In genomic region chr3:102090646-102091045, GRCh38 we compare ENCODE assay signal across 14 cellular contexts.
DNase-seq lines count a peak whose midpoint lies in the region; ATAC-seq and TF ChIP-seq lines count a peak whose summit lies in the region.
"Had no signal": no experiment of that assay in that cellular context is flagged by ENCODE, and none has a peak within 500 bp of the region (broad histone marks: within the 10 kb centered on the region; RNA-seq: fewer than 3 reads in every experiment).

No MANE protein-coding gene starts in this region.

- peaks cover 5% of the 10 kb centered on the region for H3K27me3 Mint-ChIP-seq in activated CD4-positive, alpha-beta T cell treated with anti-CD3 and anti-CD28 coated beads for 36 hours
- H3K27me3 Mint-ChIP-seq: activated naive CD8-positive, alpha-beta T cell treated with anti-CD3 and anti-CD28 coated beads for 36 hours; naive thymus-derived CD8-positive, alpha-beta T cell had no signal

- no peak for DNase-seq in activated CD4-positive, alpha-beta T cell treated with anti-CD3 and anti-CD28 coated beads for 36 hours
- DNase-seq in activated CD4-positive, alpha-beta T cell treated with anti-CD3 and anti-CD28 coated beads, Interleukin-2, amount 50 U/mL, for 1 hour, result no peak
- peak; percentile 48 for DNase-seq in amniotic epithelial cell (ENCODE audit: low read depth)
- DNase-seq in left kidney (ENCODE audit: low read depth, low spot score), result peak; percentile 27
- DNase-seq in uterus, result no peak
- DNase-seq in DMS 273 treated with DMSO at 0.1 percent for 48 hours (lab: John Stamatoyannopoulos, UW), result no peak
- DNase-seq in RWPE1 (ENCODE audit: low spot score), result no peak
- DNase-seq: activated naive CD8-positive, alpha-beta T cell treated with anti-CD3 and anti-CD28 coated beads for 36 hours; immature natural killer cell; naive thymus-derived CD8-positive, alpha-beta T cell; NCI-H446; OCI-M1; testis had no signal

- H3K9me3 Mint-ChIP-seq in activated CD4-positive, alpha-beta T cell treated with anti-CD3 and anti-CD28 coated beads for 36 hours (ENCODE audit: low read depth), result no peaks in the 10 kb centered on the region
- H3K9me3 Mint-ChIP-seq: activated naive CD8-positive, alpha-beta T cell treated with anti-CD3 and anti-CD28 coated beads for 36 hours; immature natural killer cell; naive thymus-derived CD8-positive, alpha-beta T cell had no signal

- POLR2A ChIA-PET in activated CD4-positive, alpha-beta T cell treated with anti-CD3 and anti-CD28 coated beads for 36 hours (lab: Charles Lee), result no interaction called here
- POLR2A ChIA-PET in RWPE1 (lab: Yijun Ruan, JAX; ENCODE audit: low non-redundant PET), result no interaction called here

- H3K27me3 ChIP-seq in uterus, result no peaks in the 10 kb centered on the region
- H3K27me3 ChIP-seq: testis had no signal

- H3K4me3 Mint-ChIP-seq in activated CD4-positive, alpha-beta T cell treated with anti-CD3 and anti-CD28 coated beads for 36 hours, result no peak overlapping the region
- H3K4me3 Mint-ChIP-seq: activated naive CD8-positive, alpha-beta T cell treated with anti-CD3 and anti-CD28 coated beads for 36 hours; immature natural killer cell; naive thymus-derived CD8-positive, alpha-beta T cell had no signal

- CTCF ChIA-PET in activated CD4-positive, alpha-beta T cell treated with anti-CD3 and anti-CD28 coated beads for 36 hours (lab: Charles Lee), result interaction anchor here (0.5 to 0.9 kb wide), 2 partner anchors 237 to 312 kb away, joined by 3 read pairs; partner anchors contain the start of gene NXPE3
- CTCF ChIA-PET in RWPE1 (lab: Yijun Ruan, JAX), result no interaction called here

- H3K27ac Mint-ChIP-seq in activated CD4-positive, alpha-beta T cell treated with anti-CD3 and anti-CD28 coated beads for 36 hours, result peak overlapping the region; percentile 1
- H3K27ac Mint-ChIP-seq: activated naive CD8-positive, alpha-beta T cell treated with anti-CD3 and anti-CD28 coated beads for 36 hours; immature natural killer cell had no signal

- H3K36me3 Mint-ChIP-seq in activated CD4-positive, alpha-beta T cell treated with anti-CD3 and anti-CD28 coated beads for 36 hours (ENCODE audit: low read depth), result no peaks in the 10 kb centered on the region
- H3K36me3 Mint-ChIP-seq: activated naive CD8-positive, alpha-beta T cell treated with anti-CD3 and anti-CD28 coated beads for 36 hours; immature natural killer cell; naive thymus-derived CD8-positive, alpha-beta T cell had no signal

- intact Hi-C loops in activated CD4-positive, alpha-beta T cell treated with anti-CD3 and anti-CD28 coated beads for 36 hours (cut with DNase I, micrococcal nuclease), result loop anchor here (5.0 kb wide), 3 partner anchors 137 to 368 kb away; partner anchors contain the start of gene CEP97 (in 1 of the 2)
- intact Hi-C loops in uterus (cut with DNase I; ENCODE audit: low total_unique reads), result no loop called here

- TF ChIP-seq POLR2A in uterus (IDR thresholded peaks at IDR 0.05), result no peak

- no peaks in the 10 kb centered on the region for H3K9me3 ChIP-seq in uterus
- H3K9me3 ChIP-seq: testis had no signal

- no peaks in the 10 kb centered on the region for H3K36me3 ChIP-seq in uterus

- TF ChIP-seq CTCF in uterus (IDR thresholded peaks at IDR 0.05), result no peak
- no peak for TF ChIP-seq CTCF in RWPE1 (conservative IDR thresholded peaks at IDR 0.05; ENCODE audit: low read depth)

- peaks cover 0 to 4% of the 10 kb centered on the region in 2 donors for H3K4me1 ChIP-seq in uterus
- H3K4me1 ChIP-seq: testis had no signal

- no peak for ATAC-seq in activated CD4-positive, alpha-beta T cell treated with anti-CD3 and anti-CD28 coated beads for 36 hours
- ATAC-seq in HG02981 (IDR thresholded peaks at IDR 0.05; ENCODE audit: unreplicated experiment), result no peak
- ATAC-seq: naive thymus-derived CD8-positive, alpha-beta T cell had no signal

- H3K4me1 Mint-ChIP-seq in activated CD4-positive, alpha-beta T cell treated with anti-CD3 and anti-CD28 coated beads for 36 hours, result peaks cover 39% of the 10 kb centered on the region

- H3K4me3 ChIP-seq in uterus, result no peak overlapping the region
- H3K4me3 ChIP-seq: testis had no signal

- H3K27ac ChIP-seq in uterus (peak overlapping the region; percentile 2 to 60), RWPE1 (no peak overlapping the region)
- H3K27ac ChIP-seq: testis had no signal

Comparison
In these comparisons a context has a peak if more than half of its experiments do, and no peak if none do; other contexts are left out.
1. DNase-seq: peak in amniotic epithelial cell (single experiment) and left kidney (single experiment); none in activated CD4-positive, alpha-beta T cell treated with anti-CD3 and anti-CD28 coated beads for 36 hours (single experiment), activated CD4-positive, alpha-beta T cell treated with anti-CD3 and anti-CD28 coated beads, Interleukin-2, amount 50 U/mL, for 1 hour (single experiment), uterus (0 of 2), DMS 273 treated with DMSO at 0.1 percent for 48 hours (single experiment) and RWPE1 (single experiment).